Comparison of ENCODE assay signal across 8 cellular contexts in the genomic region with DNA sequence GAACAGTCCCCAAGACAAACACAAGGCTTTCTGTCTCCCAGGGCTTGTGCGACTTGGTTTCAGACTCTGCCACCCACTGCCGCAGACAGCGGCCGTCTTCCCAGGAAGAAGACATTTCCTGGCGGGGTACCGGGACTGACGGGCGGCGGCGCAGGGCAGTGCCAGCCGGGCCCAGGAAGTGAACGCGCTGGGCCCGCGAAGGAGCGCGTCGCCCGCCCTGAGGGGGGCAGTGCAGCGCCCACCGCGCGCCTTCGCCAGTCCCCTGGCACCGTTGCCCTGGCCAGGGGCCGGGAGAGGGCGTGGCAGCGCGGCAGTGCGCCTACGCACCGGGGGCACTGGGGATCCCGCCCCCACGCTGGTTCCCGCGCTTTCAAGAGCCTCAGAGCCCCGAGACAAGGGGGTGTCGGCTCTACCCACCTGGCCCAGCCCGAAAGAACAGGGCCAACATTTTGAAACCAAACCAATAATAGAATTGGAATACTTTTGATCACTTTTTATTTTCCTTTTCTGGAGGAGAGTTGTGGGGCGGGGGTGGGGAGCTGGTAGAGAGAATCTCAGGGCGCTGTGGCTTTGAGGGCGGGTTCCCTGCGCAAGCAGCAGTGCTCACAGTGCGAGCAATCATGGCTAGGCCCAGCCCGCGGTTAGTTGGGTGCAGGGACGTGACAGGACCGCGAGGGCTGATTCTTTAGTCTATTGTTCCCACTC. TPM values are rescaled to one million over a fixed set of nuclear protein-coding genes. Genes with fewer than 3 reads are reported as not detected.
DNase-seq lines count a peak whose midpoint lies in the region; ATAC-seq and TF ChIP-seq lines count a peak whose summit lies in the region.

No MANE protein-coding gene starts in this region.

- no peaks in the 10 kb centered on the region for H3K9me3 Mint-ChIP-seq in CD8-positive, alpha-beta memory T cell

- DNase-seq in CD8-positive, alpha-beta memory T cell = peak; percentile 34 to 64 (median 51)
- DNase-seq in NCI-H2171 (lab: John Stamatoyannopoulos, UW) (peak; percentile 28), midbrain (lab: John Stamatoyannopoulos, UW) (peak; percentile 70), testis (peak; percentile 31), WERI-Rb-1 (no peak)
- peak; percentile 36 to 45 for DNase-seq in activated CD4-positive, alpha-beta T cell treated with anti-CD3 and anti-CD28 coated beads, Interleukin-2, amount 50 U/mL, for 48 hours
- peak; percentile 23 for DNase-seq in effector CD8-positive, alpha-beta T cell (lab: John Stamatoyannopoulos, UW)

- H3K4me3 Mint-ChIP-seq in CD8-positive, alpha-beta memory T cell = peak overlapping the region; percentile 65 to 88 (median 78)

- TF ChIP-seq CTCF in testis (IDR thresholded peaks at IDR 0.05) (no peak), WERI-Rb-1 (IDR thresholded peaks at IDR 0.05; ENCODE audit: low read depth, low read length) (no peak)

- peaks cover 5 to 18% (median 8%) of the 10 kb centered on the region in 3 donors for H3K4me1 Mint-ChIP-seq in CD8-positive, alpha-beta memory T cell

- POLR2A ChIA-PET in CD8-positive, alpha-beta memory T cell (lab: Charles Lee) = interaction anchor here (0.6 to 1.5 kb wide), 4 partner anchors 122 to 590 kb away, joined by 3 read pairs; a partner anchor contains a TSS

- H3K27me3 ChIP-seq in CD8-positive, alpha-beta memory T cell (ENCODE audit: insufficient read depth, low read length, poor library complexity, severe bottlenecking) = no peaks in the 10 kb centered on the region
- H3K27me3 ChIP-seq in testis = no peaks in the 10 kb centered on the region
- no peaks in the 10 kb centered on the region for H3K27me3 ChIP-seq in WERI-Rb-1 (ENCODE audit: insufficient read depth, low read depth, severe bottlenecking)

- H3K27me3 Mint-ChIP-seq in CD8-positive, alpha-beta memory T cell = peaks cover 0 to 11% of the 10 kb centered on the region in 2 donors

- peaks cover 13% of the 10 kb centered on the region for H3K4me1 ChIP-seq in CD8-positive, alpha-beta memory T cell (ENCODE audit: insufficient read depth, low read length)
- no peaks in the 10 kb centered on the region for H3K4me1 ChIP-seq in testis

- H3K27ac ChIP-seq in CD8-positive, alpha-beta memory T cell (ENCODE audit: low read depth, low read length) = no peak overlapping the region
- H3K27ac ChIP-seq in testis (peak overlapping the region; percentile 31 to 64), WERI-Rb-1 (no peak overlapping the region)

- intact Hi-C loops in testis (cut with DNase I; ENCODE audit: low total_unique reads) = no loop called here

- H3K27ac Mint-ChIP-seq in CD8-positive, alpha-beta memory T cell = peak overlapping the region; percentile 48 to 90 (median 82)

- H3K36me3 Mint-ChIP-seq in CD8-positive, alpha-beta memory T cell = no peaks in the 10 kb centered on the region

- 0 to 10% methylated on average over 2 to 28 of the region's 49 CpGs for WGBS in testis, 2 donors

- peak; percentile 77 for ATAC-seq in GM21825 (IDR thresholded peaks at IDR 0.05; ENCODE audit: unreplicated experiment)

- TF ChIP-seq POLR2A in testis (IDR thresholded peaks at IDR 0.05) = no peak

- H3K9me3 ChIP-seq in CD8-positive, alpha-beta memory T cell (ENCODE audit: low read length) = no peaks in the 10 kb centered on the region
- H3K9me3 ChIP-seq in testis (no peaks in the 10 kb centered on the region), WERI-Rb-1 (ENCODE audit: severe bottlenecking) (no peaks in the 10 kb centered on the region)

- no peaks in the 10 kb centered on the region for H3K36me3 ChIP-seq in CD8-positive, alpha-beta memory T cell (ENCODE audit: insufficient read depth, low read length)
- H3K36me3 ChIP-seq in testis (ENCODE audit: low read depth, missing control alignments) (no peaks in the 10 kb centered on the region), WERI-Rb-1 (no peaks in the 10 kb centered on the region)

- peak overlapping the region; percentile 47 for H3K4me3 ChIP-seq in CD8-positive, alpha-beta memory T cell (ENCODE audit: low read length)
- H3K4me3 ChIP-seq in testis (peak overlapping the region; percentile 18 to 49), WERI-Rb-1 (ENCODE audit: low read depth, low read length) (no peak overlapping the region)

- CTCF ChIA-PET in CD8-positive, alpha-beta memory T cell (lab: Charles Lee) = interaction anchor here (0.7 to 2.1 kb wide), 14 partner anchors 10 to 349 kb away, joined by 3 to 7 read pairs (median 3); no protein-coding TSS in a partner anchor

RNA-seq across cellular contexts. Expression of a gene that starts 23.6 kb away (rescaled TPM):
- under 1 TPM; 0.11 TPM for total RNA-seq in CD8-positive, alpha-beta memory T cell
- polyA plus RNA-seq in CD8-positive, alpha-beta memory T cell = not detected
- total RNA-seq in testis = 1 to 10 TPM; 2.8 to 3.1 TPM
- 3.2 TPM for polyA plus RNA-seq in testis (ENCODE audit: insufficient read depth, low read depth, low replicate concordance)

Comparison
In these comparisons a context has a peak if more than half of its experiments do, and no peak if none do; other contexts are left out.
1. H3K27ac ChIP-seq: peak in testis (2 of 2); none in CD8-positive, alpha-beta memory T cell (single experiment) and WERI-Rb-1 (single experiment).